19 cellular contexts compared by ENCODE assay signal in the genomic region with DNA sequence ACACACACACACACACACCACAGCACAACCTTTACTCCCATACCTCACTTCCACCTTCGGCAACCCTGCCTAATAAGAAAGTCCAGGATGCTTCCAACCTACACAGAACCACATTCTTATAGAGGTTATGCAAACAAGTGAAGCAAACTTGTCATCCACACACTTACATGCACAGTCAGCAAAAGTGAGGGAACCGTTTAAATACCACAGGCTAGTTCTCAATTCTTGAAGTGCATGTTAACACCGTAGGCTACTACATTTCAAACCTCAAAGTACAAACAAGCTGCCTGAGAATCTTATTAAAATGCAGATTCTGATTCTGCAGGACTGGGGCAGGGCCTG. TPM values are rescaled to one million over a fixed set of nuclear protein-coding genes. Genes with fewer than 3 reads are reported as not detected.
"Had no signal": no experiment of that assay in that cellular context is flagged by ENCODE, and none has a peak within 500 bp of the region (broad histone marks: within the 10 kb centered on the region; RNA-seq: fewer than 3 reads in every experiment).

No MANE protein-coding gene starts in this region.

- H3K27me3 ChIP-seq: body of pancreas, ovary had no signal

- FAIRE-seq: frontal cortex, TTC549, urothelium cell line had no signal

- ATAC-seq: activated CD8-positive, alpha-beta T cell treated with anti-CD3 and anti-CD28 coated beads for 36 hours; activated T-cell treated with anti-CD3 and anti-CD28 coated beads, Interleukin-2, amount 50 U/mL, for 4 hours; body of pancreas; effector memory CD8-positive, alpha-beta T cell; left colon; mucosa of descending colon; naive thymus-derived CD4-positive, alpha-beta T cell; stimulated activated effector memory CD8-positive, alpha-beta T cell treated with anti-CD3 and anti-CD28 coated beads, Interleukin-12 subunit alpha, Interleukin-12 subunit beta, amount 100 ng/mL, for 72 hours had no signal

- H3K4me3 ChIP-seq: body of pancreas, mucosa of descending colon, ovary, thoracic aorta had no signal

- H3K27ac ChIP-seq: body of pancreas, ovary, thoracic aorta had no signal

- H3K36me3 ChIP-seq: ovary, thoracic aorta had no signal

- H3K9me3 ChIP-seq: body of pancreas, mucosa of descending colon, ovary, thoracic aorta had no signal

- DNase-seq: activated B cell treated with CpG ODN at 0.5 μM for 24 hours; activated CD4-positive, alpha-beta T cell treated with anti-CD3 and anti-CD28 coated beads for 48 hours; activated CD8-positive, alpha-beta T cell treated with anti-CD3 and anti-CD28 coated beads for 36 hours; activated effector memory CD4-positive, alpha-beta T cell treated with anti-CD3 and anti-CD28 coated beads, Interleukin-2, amount 50 U/mL, for 16 hours; activated T-cell treated with anti-CD3 and anti-CD28 coated beads, Interleukin-2, amount 50 U/mL, for 4 hours; amniotic stem cell; body of pancreas; cerebellar nuclear complex; effector memory CD8-positive, alpha-beta T cell; left colon; mucosa of descending colon; naive thymus-derived CD4-positive, alpha-beta T cell; ovary had no signal

RNA-seq across cellular contexts. Expression of a gene that starts 10.4 kb away (rescaled TPM):
- total RNA-seq: activated B cell treated with CpG ODN at 0.5 μM for 24 hours; activated CD8-positive, alpha-beta T cell treated with anti-CD3 and anti-CD28 coated beads for 36 hours; T-helper 2 cell treated with Interferon-gamma antibody and Interleukin-4, amounts not matched to agents 100 ng/mL and 5 ng/mL, for 36 hours had no signal
- polyA plus RNA-seq: naive thymus-derived CD4-positive, alpha-beta T cell had no signal
